In the genomic region with DNA sequence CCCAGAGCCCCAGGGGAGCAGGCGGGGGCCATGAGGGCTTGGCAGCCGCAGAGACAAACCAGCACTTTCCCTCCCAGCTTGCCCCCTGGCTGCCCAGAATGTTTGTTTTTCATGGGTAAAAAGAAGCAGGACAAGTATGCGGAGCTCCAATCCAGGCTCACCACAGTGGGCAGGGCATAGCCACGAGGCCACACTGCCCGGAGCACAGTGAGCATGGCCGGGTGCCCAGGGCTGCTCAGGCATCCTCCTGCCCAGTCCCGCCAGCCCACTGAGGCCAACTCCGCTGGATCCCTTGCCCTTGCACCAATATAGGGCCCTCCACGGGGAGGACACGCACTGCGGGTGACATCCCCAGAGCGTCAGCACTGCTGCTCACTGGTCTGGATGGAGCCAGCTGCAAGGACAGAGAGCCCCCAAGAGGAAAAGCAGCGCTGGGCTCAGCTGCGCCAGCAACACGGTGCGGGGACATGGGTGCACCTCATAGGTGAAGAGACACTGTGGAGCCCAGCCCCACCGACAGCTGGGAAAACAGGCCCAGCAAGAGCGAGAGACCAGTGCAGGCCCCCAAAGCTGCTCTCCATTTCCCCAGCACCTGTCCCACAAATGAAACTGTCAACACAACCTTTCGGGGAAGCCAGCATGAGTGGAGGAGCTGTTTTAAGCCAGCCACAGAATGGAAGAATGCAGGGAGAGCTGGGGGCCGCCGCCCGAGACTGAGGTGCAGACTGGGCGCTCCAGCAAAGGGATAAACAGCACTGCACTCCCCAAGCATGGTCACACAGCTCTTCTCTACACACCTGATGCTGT, we compare ENCODE assay signal across 26 cellular contexts. TPM values are rescaled to one million over a fixed set of nuclear protein-coding genes. Genes with fewer than 3 reads are reported as not detected.
DNase-seq lines count a peak whose midpoint lies in the region; ATAC-seq and TF ChIP-seq lines count a peak whose summit lies in the region.
"Had no signal": no experiment of that assay in that cellular context is flagged by ENCODE, and none has a peak within 500 bp of the region (broad histone marks: within the 10 kb centered on the region; RNA-seq: fewer than 3 reads in every experiment).

No MANE protein-coding gene starts in this region.

- WGBS in thyroid gland, 2 donors = 60 to 63% methylated on average over 13 to 15 of the region's 23 CpGs

- no peak overlapping the region for H3K4me3 Mint-ChIP-seq in T-helper 17 cell
- H3K4me3 Mint-ChIP-seq: dendritic cell treated with granulocyte-macrophage colony-stimulating factor and Interleukin-4, amounts not matched to agents 40 ng/mL and 50 ng/mL, for 4 days; mesothelial cell of epicardium; T-helper 2 cell treated with Interferon-gamma antibody and Interleukin-4, amounts not matched to agents 5 μg/mL and 100 μg/mL, for 36 hours had no signal

- intact Hi-C loops in thyroid gland (cut with DNase I) = no loop called here

- H3K9me3 ChIP-seq in thyroid gland (no peaks in the 10 kb centered on the region), T-helper 17 cell (ENCODE audit: control insufficient read depth, low read length, poor library complexity, severe bottlenecking) (no peaks in the 10 kb centered on the region)
- H3K9me3 ChIP-seq: transverse colon had no signal

- no peak overlapping the region for H3K4me3 ChIP-seq in thyroid gland (replicated peaks in 1 of 3)
- H3K4me3 ChIP-seq: transverse colon had no signal

- TF ChIP-seq POLR2A in thyroid gland (IDR thresholded peaks at IDR 0.05) = no peak

- no peak for ATAC-seq in T-helper 17 cell
- ATAC-seq in HG02610 (IDR thresholded peaks at IDR 0.05; ENCODE audit: unreplicated experiment) = no peak

- no peaks in the 10 kb centered on the region for H3K36me3 Mint-ChIP-seq in T-helper 17 cell (ENCODE audit: low read depth)
- H3K36me3 Mint-ChIP-seq: mesothelial cell of epicardium had no signal

- H3K4me1 Mint-ChIP-seq in T-helper 17 cell = peaks cover 5% of the 10 kb centered on the region
- H3K4me1 Mint-ChIP-seq: mesothelial cell of epicardium had no signal

- TF ChIP-seq CTCF in thyroid gland (IDR thresholded peaks at IDR 0.05) = peak in 2 of 6 experiments; percentile 9 to 14

- no peaks in the 10 kb centered on the region for H3K27me3 ChIP-seq in thyroid gland
- H3K27me3 ChIP-seq: transverse colon had no signal

- peak overlapping the region; percentile 86 to 97 (median 91) for H3K27ac ChIP-seq in thyroid gland
- H3K27ac ChIP-seq: C4-2B, KMS-11 had no signal

- DNase-seq in SHP77 (lab: John Stamatoyannopoulos, UW) (peak; percentile 62 to 68), cerebellum (ENCODE audit: low spot score) (peak; percentile 63), midbrain (lab: John Stamatoyannopoulos, UW) (peak; percentile 46), thyroid gland (peak; percentile 95), T-helper 17 cell (no peak), hepatic stellate cell (ENCODE audit: low spot score) (no peak)
- DNase-seq: activated CD4-positive, CD25-positive, alpha-beta regulatory T cell treated with anti-CD3 and anti-CD28 coated beads, Interleukin-2, amount 50 U/mL, for 72 hours; activated effector memory CD4-positive, alpha-beta T cell treated with anti-CD3 and anti-CD28 coated beads, Interleukin-2, amount 50 U/mL, for 16 hours; amniotic stem cell; glutamatergic neuron; H7; islet precursor cell; NCI-H1048; NCI-H2081 treated with DMSO at 0.1 percent for 48 hours; NCI-H526; SIG-M5; small intestine; stimulated activated CD4-positive, alpha-beta T cell treated with anti-CD3 and anti-CD28 coated beads, Interleukin-4, amount 100 ng/mL, for 4 hours; stimulated activated CD8-positive, alpha-beta memory T cell treated with anti-CD3 and anti-CD28 coated beads, Interleukin-4, amount 100 ng/mL, for 48 hours; transverse colon had no signal

- no peak overlapping the region for H3K27ac Mint-ChIP-seq in T-helper 17 cell
- H3K27ac Mint-ChIP-seq: dendritic cell treated with granulocyte-macrophage colony-stimulating factor and Interleukin-4, amounts not matched to agents 40 ng/mL and 50 ng/mL, for 4 days; mesothelial cell of epicardium; T-helper 2 cell treated with Interferon-gamma antibody and Interleukin-4, amounts not matched to agents 5 μg/mL and 100 μg/mL, for 36 hours had no signal

- no peaks in the 10 kb centered on the region for H3K27me3 Mint-ChIP-seq in T-helper 17 cell

- peaks cover 43 to 79% of the 10 kb centered on the region in 2 donors for H3K4me1 ChIP-seq in thyroid gland

- no peaks in the 10 kb centered on the region for H3K36me3 ChIP-seq in thyroid gland
- H3K36me3 ChIP-seq: transverse colon had no signal

RNA-seq across cellular contexts. Expression of gene ARVCF, which starts 24.8 kb away (rescaled TPM):
- total RNA-seq in cerebellum = 64.5 TPM
- total RNA-seq in thyroid gland = 100 to 1,000 TPM in 3 of 4 donors, 10 to 100 TPM in 1; 34.5 to 123 (median 111) TPM
- 1 to 10 TPM; 1.3 to 2.8 TPM for total RNA-seq in T-helper 17 cell

RNA-seq across cellular contexts. Expression of gene TANGO2, which starts 29.1 kb away (rescaled TPM):
- 12.4 TPM for total RNA-seq in cerebellum
- total RNA-seq in thyroid gland = 10 to 100 TPM; 50.3 to 82.7 (median 65.2) TPM
- total RNA-seq in T-helper 17 cell = 10 to 100 TPM; 31.7 to 44.3 TPM

RNA-seq across cellular contexts. Expression of gene TXNRD2, which starts 50.2 kb away (rescaled TPM):
- 9.5 TPM for total RNA-seq in cerebellum
- total RNA-seq in thyroid gland = 10 to 100 TPM; 19.5 to 34.5 (median 25.6) TPM
- 10 to 100 TPM; 16.8 to 25.6 TPM for total RNA-seq in T-helper 17 cell

RNA-seq across cellular contexts. Expression of gene COMT, which starts 50.3 kb away (rescaled TPM):
- total RNA-seq in cerebellum (39.5 TPM), thyroid gland (100 to 1,000 TPM in 3 of 4 donors, 10 to 100 TPM in 1; 92.6 to 216 (median 138) TPM), T-helper 17 cell (10 to 100 TPM; 28.2 to 37.3 TPM)

Comparison
In these comparisons a context has a peak if more than half of its experiments do, and no peak if none do; other contexts are left out.
1. DNase-seq: peak in SHP77 (2 of 2), cerebellum (single experiment), midbrain (single experiment) and thyroid gland (2 of 2); none in T-helper 17 cell (0 of 3) and hepatic stellate cell (single experiment).
2. RNA of gene ARVCF, which starts 24.8 kb away (total RNA-seq): 34.5 to 123 TPM in thyroid gland and 64.5 TPM in cerebellum (single experiment); 1.3 to 2.8 TPM in T-helper 17 cell; every median in the first group is over 4 times any median in the second.